ENCODE assay signal across 9 cellular contexts in the genomic region with DNA sequence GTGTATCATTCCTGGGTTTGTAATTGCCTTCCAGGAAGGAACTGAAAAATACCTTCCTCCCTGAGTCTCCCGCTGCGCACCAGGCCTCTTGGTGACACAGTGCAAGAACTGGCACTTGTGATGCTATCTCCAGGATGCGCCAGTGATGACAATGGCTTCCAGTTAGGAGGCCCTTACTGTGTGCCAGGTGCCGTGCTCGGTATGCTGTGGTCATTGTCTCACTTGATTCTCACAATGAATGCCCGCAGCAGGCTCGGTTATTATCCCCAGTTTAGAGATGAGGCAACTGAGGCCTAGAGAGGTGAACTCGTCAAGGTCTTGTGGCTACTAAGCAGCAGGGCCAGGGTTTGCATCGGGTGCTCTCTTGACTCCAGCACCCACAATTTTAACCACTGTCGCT.
"Had no signal": no experiment of that assay in that cellular context is flagged by ENCODE, and none has a peak within 500 bp of the region (broad histone marks: within the 10 kb centered on the region; RNA-seq: fewer than 3 reads in every experiment).

No MANE protein-coding gene starts in this region.

- H3K27ac ChIP-seq: GM23248 had no signal

- H3K4me1 ChIP-seq: HAP-1 had no signal

- H3K4me3 Mint-ChIP-seq: GM23338, H9, HFFc6 had no signal

- H3K27ac Mint-ChIP-seq: GM23338, H9, HFFc6 had no signal

- DNase-seq: GM23248, GOT3, H7, H9, HCEC 1CT, HFFc6 had no signal

- ATAC-seq: GM23338, HCT116 had no signal

- H3K9me3 Mint-ChIP-seq: GM23338, H9, HFFc6 had no signal

- H3K9me3 ChIP-seq: HAP-1 had no signal

- H3K4me3 ChIP-seq: GM23248, GM23338, HAP-1 had no signal

- H3K36me3 ChIP-seq: HAP-1 had no signal
